8 cellular contexts compared by ENCODE assay signal in the genomic region with DNA sequence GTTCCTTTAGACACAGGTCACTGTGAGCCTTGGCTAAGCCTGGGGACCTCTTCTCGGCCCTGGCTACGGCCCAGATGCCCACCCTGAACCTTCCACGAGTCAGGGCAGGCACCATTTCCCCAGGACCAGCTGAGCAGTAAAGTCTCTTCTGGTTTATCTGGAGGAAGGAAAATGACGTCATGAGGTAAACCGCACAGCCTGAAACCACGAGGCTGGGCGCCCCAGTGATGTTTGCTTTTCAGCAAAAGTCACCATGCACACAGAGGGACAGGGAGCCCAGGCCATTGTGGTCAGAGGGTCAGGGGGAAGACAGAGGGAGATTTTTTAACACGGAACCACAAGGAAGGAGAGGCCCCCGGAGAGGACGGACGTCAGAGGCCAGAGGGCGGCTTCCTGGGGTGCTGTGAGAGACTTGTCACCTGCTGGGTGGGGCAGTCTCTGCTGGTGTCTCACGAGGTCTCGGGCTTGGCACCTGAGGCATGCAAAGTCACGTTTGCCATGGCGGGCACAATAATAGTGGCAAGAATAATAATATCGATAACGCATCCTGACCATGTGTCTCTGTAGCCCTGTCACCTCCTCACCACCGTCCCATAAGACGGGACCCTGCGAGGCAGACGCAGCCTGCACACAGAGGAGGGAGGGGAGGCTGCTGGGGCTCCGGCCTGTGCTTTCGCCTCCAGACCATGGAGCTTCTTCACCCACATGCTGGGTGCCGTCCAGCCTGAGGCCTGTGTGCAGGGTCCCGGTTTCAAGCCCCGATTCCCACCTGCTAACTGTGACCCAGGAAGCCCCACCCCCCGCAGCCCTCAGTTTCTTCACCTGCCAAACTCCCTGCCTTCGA. TPM values are rescaled to one million over a fixed set of nuclear protein-coding genes. Genes with fewer than 3 reads are reported as not detected.
DNase-seq lines count a peak whose midpoint lies in the region; ATAC-seq and TF ChIP-seq lines count a peak whose summit lies in the region.

No MANE protein-coding gene starts in this region.

- TF ChIP-seq CTCF in epithelial cell of esophagus (IDR thresholded peaks at IDR 0.05; ENCODE audit: insufficient read depth, low read depth, low read length, missing control alignments): no peak

- ATAC-seq in GM21515 (IDR thresholded peaks at IDR 0.05; ENCODE audit: unreplicated experiment) (peak; percentile 64), GM19324 (IDR thresholded peaks at IDR 0.05; ENCODE audit: low FRiP score, unreplicated experiment) (no peak)

- H3K4me1 Mint-ChIP-seq in activated CD4-positive, alpha-beta memory T cell treated with anti-CD3 and anti-CD28 coated beads, Interleukin-2, amount 10 ng/mL, durations not matched to agents 7 days and 5 days: peaks cover 70% of the 10 kb centered on the region

- peak overlapping the region; percentile 55 for H3K4me3 Mint-ChIP-seq in activated CD4-positive, alpha-beta memory T cell treated with anti-CD3 and anti-CD28 coated beads, Interleukin-2, amount 10 ng/mL, durations not matched to agents 7 days and 5 days

- H3K9me3 Mint-ChIP-seq in activated CD4-positive, alpha-beta memory T cell treated with anti-CD3 and anti-CD28 coated beads, Interleukin-2, amount 10 ng/mL, durations not matched to agents 7 days and 5 days: no peaks in the 10 kb centered on the region

- H3K27ac Mint-ChIP-seq in activated CD4-positive, alpha-beta memory T cell treated with anti-CD3 and anti-CD28 coated beads, Interleukin-2, amount 10 ng/mL, durations not matched to agents 7 days and 5 days: peak overlapping the region; percentile 97

- POLR2A ChIA-PET in activated CD4-positive, alpha-beta memory T cell treated with anti-CD3 and anti-CD28 coated beads, Interleukin-2, amount 10 ng/mL, durations not matched to agents 7 days and 5 days (lab: Charles Lee): interaction anchor here (1.0 to 9.9 kb wide), 6 partner anchors 11 to 32 kb away, joined by 3 to 114 read pairs (median 6); partner anchors contain the start of gene FOSL2

- DNase-seq in CD1c-positive myeloid dendritic cell (ENCODE audit: extremely low spot score) (peak; percentile 94), Kasumi-1 (lab: John Stamatoyannopoulos, UW) (peak; percentile 73 to 75), epithelial cell of esophagus (ENCODE audit: low read depth) (peak; percentile 50), NCI-H1092 (lab: John Stamatoyannopoulos, UW) (no peak)
- peak; percentile 93 for DNase-seq in activated CD4-positive, alpha-beta memory T cell treated with anti-CD3 and anti-CD28 coated beads, Interleukin-2, amount 10 ng/mL, durations not matched to agents 7 days and 5 days
- peak; percentile 82 for DNase-seq in stimulated activated CD4-positive, alpha-beta T cell treated with anti-CD3 and anti-CD28 coated beads, Interleukin-1b, Interleukin-23, amount 100 ng/mL, for 48 hours

- H3K36me3 Mint-ChIP-seq in activated CD4-positive, alpha-beta memory T cell treated with anti-CD3 and anti-CD28 coated beads, Interleukin-2, amount 10 ng/mL, durations not matched to agents 7 days and 5 days (ENCODE audit: low read depth): peaks cover 3% of the 10 kb centered on the region

- CTCF ChIA-PET in activated CD4-positive, alpha-beta memory T cell treated with anti-CD3 and anti-CD28 coated beads, Interleukin-2, amount 10 ng/mL, durations not matched to agents 7 days and 5 days (lab: Charles Lee): interaction anchor here (1.0 to 2.2 kb wide), 3 partner anchors 9 to 676 kb away, joined by 3 to 5 read pairs (median 3); no protein-coding TSS in a partner anchor

- no peaks in the 10 kb centered on the region for H3K27me3 Mint-ChIP-seq in activated CD4-positive, alpha-beta memory T cell treated with anti-CD3 and anti-CD28 coated beads, Interleukin-2, amount 10 ng/mL, durations not matched to agents 7 days and 5 days

- H3K4me3 ChIP-seq in epithelial cell of esophagus (ENCODE audit: low read length): no peak overlapping the region

RNA-seq across cellular contexts. Expression of gene FOSL2, which starts 33.2 kb away (rescaled TPM):
- total RNA-seq in activated CD4-positive, alpha-beta memory T cell treated with anti-CD3 and anti-CD28 coated beads, Interleukin-2, amount 10 ng/mL, durations not matched to agents 7 days and 5 days: 100 to 1,000 TPM in 1 of 2 experiments, 10 to 100 TPM in 1; 96.4 to 100 TPM
